In the genomic region with DNA sequence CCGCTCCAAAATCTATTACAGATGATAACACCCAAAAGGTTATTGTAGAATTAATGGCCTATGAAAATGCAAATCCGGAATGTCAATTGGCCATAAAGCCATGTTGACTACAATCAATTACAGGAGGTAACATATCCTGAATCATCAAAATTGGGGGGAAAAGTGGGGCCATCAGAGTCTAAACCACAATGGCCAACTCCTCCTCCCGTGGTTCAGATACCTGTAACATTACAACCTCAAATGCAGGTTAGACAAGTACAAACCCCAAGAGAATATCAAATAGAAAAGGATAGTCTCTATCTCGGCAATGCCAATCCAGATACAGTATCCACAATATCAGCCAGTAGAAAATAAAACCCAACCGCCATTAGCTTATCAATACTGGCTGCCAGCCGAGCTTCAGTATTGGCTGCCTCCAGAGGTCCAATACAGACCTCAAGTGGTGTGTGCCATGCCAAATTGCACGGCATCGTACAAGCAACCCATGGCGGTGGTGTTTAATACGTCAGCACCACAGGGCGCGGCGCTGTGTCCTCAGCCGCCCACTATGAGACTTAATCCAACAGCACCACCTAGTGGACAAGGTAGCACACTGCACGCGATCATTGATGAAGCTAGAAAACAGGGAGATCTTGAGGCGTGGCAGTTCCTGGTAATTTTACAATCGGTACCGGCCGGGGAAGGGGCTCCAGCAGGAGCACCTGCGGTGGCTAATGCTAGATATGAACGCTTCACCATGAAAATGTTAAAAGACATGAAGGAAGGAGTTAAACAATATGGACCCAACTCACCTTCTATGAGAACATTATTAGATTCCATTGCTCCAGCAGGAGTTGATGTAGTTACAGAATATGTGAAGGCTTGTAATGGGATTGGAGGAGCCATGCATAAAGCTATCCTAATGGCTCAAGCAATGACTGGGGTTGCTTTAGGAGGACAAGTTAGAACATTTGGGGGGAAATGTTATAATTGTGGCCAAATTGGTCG, we compare ENCODE assay signal across 8 cellular contexts. TPM values are rescaled to one million over a fixed set of nuclear protein-coding genes. Genes with fewer than 3 reads are reported as not detected.
A peak's percentile ranks its signal among the peaks of the same experiment; 100 is the strongest.
DNase-seq lines count a peak whose midpoint lies in the region; ATAC-seq, FAIRE-seq and TF ChIP-seq lines count a peak whose summit lies in the region.

No MANE protein-coding gene starts in this region.

- DNase-seq in NCI-H1092 (lab: John Stamatoyannopoulos, UW) (peak; percentile 86), SK-MEL-5 (ENCODE audit: low read depth, low spot score) (peak; percentile 92), activated gamma-delta T cell treated with Interleukin-2 at 50 U/mL for 16 hours (peak; percentile 84), osteocyte (ENCODE audit: extremely low spot score, unreplicated experiment) (peak; percentile 93), superior temporal gyrus (ENCODE audit: extremely low spot score) (peak; percentile 96)

- H3K27ac ChIP-seq in gastroesophageal sphincter = peak overlapping the region in 1 of 4 donors; percentile 52

- peak overlapping the region; percentile 27 for H3K4me3 Mint-ChIP-seq in osteocyte (ENCODE audit: unreplicated experiment)

- no peaks in the 10 kb centered on the region for H3K27me3 ChIP-seq in gastroesophageal sphincter

- peak; percentile 76 for ATAC-seq in GM18517 (IDR thresholded peaks at IDR 0.05; ENCODE audit: unreplicated experiment)
- ATAC-seq in gastroesophageal sphincter = peak; percentile 93

- no peak for TF ChIP-seq POLR2A in gastroesophageal sphincter (IDR thresholded peaks at IDR 0.05)

- TF ChIP-seq CTCF in gastroesophageal sphincter (IDR thresholded peaks at IDR 0.05) (peak in 3 of 4 experiments; percentile 94 to 98 (median 97)), osteocyte (IDR thresholded peaks at IDR 0.05) (peak; percentile 95)

- peaks cover 0 to 60% of the 10 kb centered on the region in 2 donors for H3K36me3 ChIP-seq in gastroesophageal sphincter

- no peaks in the 10 kb centered on the region for H3K9me3 Mint-ChIP-seq in osteocyte (ENCODE audit: unreplicated experiment)

- peak; percentile 29 for FAIRE-seq in A204.1 (lab: Jason Lieb, UNC)

- in situ Hi-C loops in SK-MEL-5 (cut with HindIII; ENCODE audit: low pct_unique_long_range_greater_than_20kb, low sequenced_read_pairs) = no loop called here

- TF ChIP-seq EP300 in gastroesophageal sphincter (IDR thresholded peaks at IDR 0.05) = no peak

- H3K4me3 ChIP-seq in gastroesophageal sphincter = peak overlapping the region in 1 of 2 donors; percentile 27

- no peak overlapping the region for H3K27ac Mint-ChIP-seq in osteocyte (ENCODE audit: unreplicated experiment)

- no peaks in the 10 kb centered on the region for H3K9me3 ChIP-seq in gastroesophageal sphincter

- 16 to 25% methylated on average over 18 to 21 of the region's 23 CpGs for whole genome bisulfite sequencing in gastroesophageal sphincter (ENCODE audit: low coverage in 1 of 2), 2 donors

- H3K4me1 ChIP-seq in gastroesophageal sphincter = peaks cover 0 to 18% (median 0%) of the 10 kb centered on the region in 3 donors

- H3K27me3 Mint-ChIP-seq in osteocyte (ENCODE audit: unreplicated experiment) = no peaks in the 10 kb centered on the region

- peaks cover 4% of the 10 kb centered on the region for H3K4me1 Mint-ChIP-seq in osteocyte (ENCODE audit: unreplicated experiment)

- H3K36me3 Mint-ChIP-seq in osteocyte (ENCODE audit: unreplicated experiment) = peaks cover 9% of the 10 kb centered on the region

RNA-seq across cellular contexts. Expression of gene FLYWCH1, which starts 15.2 kb away (rescaled TPM):
- total RNA-seq in SK-MEL-5 (2014; rRNA removed; shearing (Covaris generic)) = 19.3 and 25.8 TPM in 2 replicates
- polyA plus RNA-seq in SK-MEL-5 (2015; cell fraction: cytosol; rRNA removed) = 31.1 and 34.1 TPM in 2 replicates
- polyA plus RNA-seq in SK-MEL-5 (2015; cell fraction: nucleus; rRNA removed) = 87.6 and 88.5 TPM in 2 replicates
- total RNA-seq in gastroesophageal sphincter = 10 to 100 TPM; 34.5 to 66.5 (median 51.2) TPM
- total RNA-seq in osteocyte = 38.9 and 46.4 TPM in 2 replicates

RNA-seq across cellular contexts. Expression of gene KREMEN2, which starts 37.1 kb away (rescaled TPM):
- total RNA-seq in SK-MEL-5 (2014; rRNA removed; shearing (Covaris generic)) = 3.7 and 4.5 TPM in 2 replicates
- polyA plus RNA-seq in SK-MEL-5 (2015; cell fraction: cytosol; rRNA removed) = 2.5 and 3.2 TPM in 2 replicates
- 9.8 and 10.8 TPM in 2 replicates for polyA plus RNA-seq in SK-MEL-5 (2015; cell fraction: nucleus; rRNA removed)
- total RNA-seq in gastroesophageal sphincter (not detected), osteocyte (not detected in 2 replicates)

RNA-seq across cellular contexts. Expression of gene PAQR4, which starts 42.2 kb away (rescaled TPM):
- total RNA-seq in SK-MEL-5 (2014; rRNA removed; shearing (Covaris generic)) = 24.5 and 30.3 TPM in 2 replicates
- 49.8 and 56.9 TPM in 2 replicates for polyA plus RNA-seq in SK-MEL-5 (2015; cell fraction: cytosol; rRNA removed)
- polyA plus RNA-seq in SK-MEL-5 (2015; cell fraction: nucleus; rRNA removed) = 76.1 and 88.0 TPM in 2 replicates
- 1 to 10 TPM; 1.9 to 6.4 (median 4.1) TPM for total RNA-seq in gastroesophageal sphincter
- 8.4 and 11.9 TPM in 2 replicates for total RNA-seq in osteocyte

RNA-seq across cellular contexts. Expression of gene FLYWCH2, which starts 43.9 kb away (rescaled TPM):
- 30.3 and 31.8 TPM in 2 replicates for total RNA-seq in SK-MEL-5 (2014; rRNA removed; shearing (Covaris generic))
- polyA plus RNA-seq in SK-MEL-5 (2015; cell fraction: cytosol; rRNA removed) = 64.1 and 71.9 TPM in 2 replicates
- polyA plus RNA-seq in SK-MEL-5 (2015; cell fraction: nucleus; rRNA removed) = 4.5 and 9.3 TPM in 2 replicates
- 10 to 100 TPM; 21.9 to 69.1 (median 38.8) TPM for total RNA-seq in gastroesophageal sphincter
- 49.6 and 54.0 TPM in 2 replicates for total RNA-seq in osteocyte

RNA-seq across cellular contexts. Expression of gene PKMYT1, which starts 53.3 kb away (rescaled TPM):
- 12.5 and 13.8 TPM in 2 replicates for total RNA-seq in SK-MEL-5 (2014; rRNA removed; shearing (Covaris generic))
- polyA plus RNA-seq in SK-MEL-5 (2015; cell fraction: cytosol; rRNA removed) = 61.0 and 75.3 TPM in 2 replicates
- polyA plus RNA-seq in SK-MEL-5 (2015; cell fraction: nucleus; rRNA removed) = 99.2 and 159 TPM in 2 replicates
- total RNA-seq in gastroesophageal sphincter = 1 to 10 TPM in 2 of 4 donors, not detected in 2; 1.6 to 1.7 TPM
- total RNA-seq in osteocyte = 10.4 and 14.0 TPM in 2 replicates
